ENCODE assay signal across 1 cellular context in the genomic region with DNA sequence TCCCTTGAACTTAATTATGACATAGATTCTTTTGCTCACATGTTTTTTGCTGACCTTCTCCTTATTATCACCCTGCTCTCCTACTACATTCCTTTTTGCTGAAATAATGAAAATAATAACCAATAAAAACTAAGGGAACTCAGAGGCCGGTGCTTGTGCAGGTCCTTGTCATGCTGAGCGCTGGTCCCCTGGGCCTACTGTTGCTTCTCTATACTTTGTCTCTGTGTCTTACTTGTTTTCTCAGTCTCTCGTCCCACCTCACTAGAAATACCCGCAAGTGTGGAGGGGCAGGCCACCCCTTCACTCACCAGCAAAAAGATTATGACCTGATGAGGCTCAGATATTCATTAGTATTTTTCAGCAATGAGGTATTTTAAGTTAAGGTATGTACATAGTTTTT.
A peak's percentile ranks its signal among the peaks of the same experiment; 100 is the strongest.
DNase-seq lines count a peak whose midpoint lies in the region; TF ChIP-seq lines count a peak whose summit lies in the region.
"Not testable (repeated sequence)": the region's sequence is repeated elsewhere in the genome, so short reads cannot be mapped to it uniquely, and the experiment has no call there.

No MANE protein-coding gene starts in this region.

- not testable (repeated sequence) for TF ChIP-seq POLR2A in vagina (IDR thresholded peaks at IDR 0.05)

- not testable (repeated sequence) for H3K36me3 ChIP-seq in vagina

- not testable (repeated sequence) for H3K9me3 ChIP-seq in vagina

- H3K27ac ChIP-seq in vagina, result not testable (repeated sequence)

- not testable (repeated sequence) for H3K4me3 ChIP-seq in vagina

- intact Hi-C loops in vagina (cut with DNase I), result not testable (repeated sequence)

- TF ChIP-seq CTCF in vagina (IDR thresholded peaks at IDR 0.05), result not testable (repeated sequence)

- peak; percentile 54 to 58 for DNase-seq in vagina (ENCODE audit: extremely low spot score in 2 of 2)

- not testable (repeated sequence) for H3K27me3 ChIP-seq in vagina

- H3K4me1 ChIP-seq in vagina, result not testable (repeated sequence)
